ENCODE assay signal across 39 cellular contexts in genomic region chr7:302054-302992, GRCh38. TPM values are rescaled to one million over a fixed set of nuclear protein-coding genes. Genes with fewer than 3 reads are reported as not detected.
"Had no signal": no experiment of that assay in that cellular context is flagged by ENCODE, and none has a peak within 500 bp of the region (broad histone marks: within the 10 kb centered on the region; RNA-seq: fewer than 3 reads in every experiment).

No MANE protein-coding gene starts in this region.

- H3K9me3 Mint-ChIP-seq: activated T-cell treated with anti-CD3 and anti-CD28 coated beads, Interleukin-2, amount 50 U/mL, for 24 hours; activated T-helper 17 cell treated with anti-CD3 and anti-CD28 coated beads, Interleukin-2, amount 50 U/mL, for 72 hours had no signal

- H3K36me3 Mint-ChIP-seq: activated CD4-positive, alpha-beta memory T cell treated with anti-CD3 and anti-CD28 coated beads for 36 hours; activated naive CD8-positive, alpha-beta T cell; mesothelial cell of epicardium; naive thymus-derived CD4-positive, alpha-beta T cell; stimulated activated memory B cell treated with anti-CD40 and anti-IgM and Interleukin-4, amounts not matched to agents 10 μg/mL and 1 μg/mL and 100 μg/mL, for 72 hours had no signal

- H3K4me3 ChIP-seq: colonic mucosa, right lobe of liver, thyroid gland had no signal

- H3K4me1 Mint-ChIP-seq: activated CD4-positive, alpha-beta T cell treated with anti-CD3 and anti-CD28 coated beads, Interleukin-2, amount 10 ng/mL, durations not matched to agents 24 days and 14 days; naive thymus-derived CD4-positive, alpha-beta T cell; stimulated activated memory B cell treated with anti-CD40 and anti-IgM and Interleukin-4, amounts not matched to agents 10 μg/mL and 1 μg/mL and 100 μg/mL, for 72 hours; stimulated activated naive CD8-positive, alpha-beta T cell treated with anti-CD3 and anti-CD28 coated beads, Interleukin-15, amount 100 ng/mL, for 72 hours; T-helper 17 cell had no signal

- H3K4me1 ChIP-seq: colonic mucosa, right lobe of liver, thyroid gland had no signal

- ATAC-seq: activated T-helper 17 cell treated with anti-CD3 and anti-CD28 coated beads, Interleukin-2, amount 50 U/mL, for 72 hours; left colon; naive thymus-derived CD4-positive, alpha-beta T cell; right lobe of liver; stimulated activated memory B cell treated with anti-CD40 and anti-IgM and Interleukin-4, amounts not matched to agents 10 μg/mL and 1 μg/mL and 100 μg/mL, for 72 hours; stimulated activated naive CD8-positive, alpha-beta T cell treated with anti-CD3 and anti-CD28 coated beads, Interleukin-15, amount 100 ng/mL, for 72 hours; T-helper 17 cell had no signal

- H3K4me3 Mint-ChIP-seq: activated CD4-positive, alpha-beta memory T cell treated with anti-CD3 and anti-CD28 coated beads for 36 hours; activated CD4-positive, alpha-beta T cell treated with anti-CD3 and anti-CD28 coated beads, Interleukin-2, amount 10 ng/mL, durations not matched to agents 24 days and 14 days; activated naive CD8-positive, alpha-beta T cell; activated T-cell treated with anti-CD3 and anti-CD28 coated beads, Interleukin-2, amount 50 U/mL, for 24 hours; activated T-helper 17 cell treated with anti-CD3 and anti-CD28 coated beads, Interleukin-2, amount 50 U/mL, for 72 hours; mesothelial cell of epicardium; naive thymus-derived CD4-positive, alpha-beta T cell; stimulated activated memory B cell treated with anti-CD40 and anti-IgM and Interleukin-4, amounts not matched to agents 10 μg/mL and 1 μg/mL and 100 μg/mL, for 72 hours; stimulated activated naive CD8-positive, alpha-beta T cell treated with anti-CD3 and anti-CD28 coated beads, Interleukin-15, amount 100 ng/mL, for 72 hours; T-helper 17 cell had no signal

- H3K27ac ChIP-seq: colonic mucosa, right lobe of liver, thyroid gland, WERI-Rb-1 had no signal

- H3K27me3 ChIP-seq: colonic mucosa, right lobe of liver, thyroid gland had no signal

- H3K36me3 ChIP-seq: colonic mucosa, right lobe of liver, thyroid gland, WERI-Rb-1 had no signal

- H3K27ac Mint-ChIP-seq: activated CD4-positive, alpha-beta memory T cell treated with anti-CD3 and anti-CD28 coated beads for 36 hours; activated CD4-positive, alpha-beta T cell treated with anti-CD3 and anti-CD28 coated beads, Interleukin-2, amount 10 ng/mL, durations not matched to agents 24 days and 14 days; activated naive CD8-positive, alpha-beta T cell; activated T-cell treated with anti-CD3 and anti-CD28 coated beads, Interleukin-2, amount 50 U/mL, for 24 hours; activated T-helper 17 cell treated with anti-CD3 and anti-CD28 coated beads, Interleukin-2, amount 50 U/mL, for 72 hours; mesothelial cell of epicardium; naive thymus-derived CD4-positive, alpha-beta T cell; progenitor cell of endocrine pancreas; stimulated activated memory B cell treated with anti-CD40 and anti-IgM and Interleukin-4, amounts not matched to agents 10 μg/mL and 1 μg/mL and 100 μg/mL, for 72 hours; stimulated activated naive CD8-positive, alpha-beta T cell treated with anti-CD3 and anti-CD28 coated beads, Interleukin-15, amount 100 ng/mL, for 72 hours; T-helper 17 cell had no signal

- DNase-seq: activated CD4-positive, alpha-beta memory T cell treated with anti-CD3 and anti-CD28 coated beads for 36 hours; activated CD4-positive, alpha-beta T cell treated with anti-CD3 and anti-CD28 coated beads, Interleukin-2, amount 10 ng/mL, durations not matched to agents 24 days and 14 days; activated CD4-positive, CD25-positive, alpha-beta regulatory T cell treated with anti-CD3 and anti-CD28 coated beads, Interleukin-2, amount 50 U/mL, for 72 hours; activated CD8-positive, alpha-beta memory T cell treated with anti-CD3 and anti-CD28 coated beads, Interleukin-2, amount 50 U/mL, for 4 hours; activated naive CD4-positive, alpha-beta T cell; activated T-cell treated with anti-CD3 and anti-CD28 coated beads, Interleukin-2, amount 50 U/mL, for 24 hours; anterior cingulate cortex; colonic mucosa; effector CD8-positive, alpha-beta T cell; hippocampal formation; naive thymus-derived CD4-positive, alpha-beta T cell; SK-N-SH; small intestine; stimulated activated CD4-positive, alpha-beta T cell treated with anti-CD3 and anti-CD28 coated beads, Interleukin-1b, Interleukin-23, amount 100 ng/mL, for 48 hours; stimulated activated CD4-positive, alpha-beta T cell treated with anti-CD3 and anti-CD28 coated beads, Interleukin-4, amount 100 ng/mL, for 4 hours; stimulated activated CD8-positive, alpha-beta memory T cell treated with anti-CD3 and anti-CD28 coated beads, Interleukin-4, amount 100 ng/mL, for 48 hours; stimulated activated naive CD8-positive, alpha-beta T cell treated with anti-CD3 and anti-CD28 coated beads, Interleukin-15, amount 100 ng/mL, for 72 hours; substantia nigra; T-helper 17 cell; T1000; thyroid gland; WERI-Rb-1 had no signal

- H3K27me3 Mint-ChIP-seq: activated CD4-positive, alpha-beta memory T cell treated with anti-CD3 and anti-CD28 coated beads for 36 hours; activated CD4-positive, alpha-beta T cell treated with anti-CD3 and anti-CD28 coated beads, Interleukin-2, amount 10 ng/mL, durations not matched to agents 24 days and 14 days had no signal

- H3K9me3 ChIP-seq: colonic mucosa, right lobe of liver, thyroid gland had no signal

RNA-seq across cellular contexts. Expression of gene FOXL3, which starts 12.4 kb away (rescaled TPM):
- total RNA-seq: activated CD4-positive, alpha-beta memory T cell treated with anti-CD3 and anti-CD28 coated beads for 36 hours; activated CD4-positive, alpha-beta T cell treated with anti-CD3 and anti-CD28 coated beads, Interleukin-2, amount 10 ng/mL, durations not matched to agents 24 days and 14 days; activated CD8-positive, alpha-beta memory T cell treated with anti-CD3 and anti-CD28 coated beads for 36 hours; activated T-helper 17 cell treated with anti-CD3 and anti-CD28 coated beads, Interleukin-2, amount 50 U/mL, for 72 hours; bronchial epithelial cell; dermis microvascular lymphatic vessel endothelial cell; epithelial cell of proximal tubule; fibroblast of lung; fibroblast of villous mesenchyme; lower leg skin; mesothelial cell of epicardium; naive thymus-derived CD4-positive, alpha-beta T cell; osteocyte; progenitor cell of endocrine pancreas; renal cortical epithelial cell; right lobe of liver; T-helper 17 cell; thyroid gland; urinary bladder had no signal
